Comparison of ENCODE assay signal across 8 cellular contexts in genomic region chr4:6180841-6181631, GRCh38. TPM values are rescaled to one million over a fixed set of nuclear protein-coding genes. Genes with fewer than 3 reads are reported as not detected.
A peak's percentile ranks its signal among the peaks of the same experiment; 100 is the strongest.
DNase-seq lines count a peak whose midpoint lies in the region; ATAC-seq, FAIRE-seq and TF ChIP-seq lines count a peak whose summit lies in the region.

No MANE protein-coding gene starts in this region.

- no peaks in the 10 kb centered on the region for H3K4me1 ChIP-seq in suprapubic skin

- H3K36me3 ChIP-seq in suprapubic skin, result no peaks in the 10 kb centered on the region

- ATAC-seq in GM18505 (IDR thresholded peaks at IDR 0.05; ENCODE audit: unreplicated experiment) (peak; percentile 89), GM21825 (IDR thresholded peaks at IDR 0.05; ENCODE audit: unreplicated experiment) (peak; percentile 88)

- no peak overlapping the region for H3K27ac ChIP-seq in suprapubic skin

- no peak for TF ChIP-seq EP300 in suprapubic skin (IDR thresholded peaks at IDR 0.05)

- TF ChIP-seq POLR2A in GM18505 (IDR thresholded peaks at IDR 0.05; ENCODE audit: borderline replicate concordance, extremely low read depth, insufficient read depth, insufficient read length) (peak; percentile 46), suprapubic skin (IDR thresholded peaks at IDR 0.05) (no peak)

- DNase-seq in NCI-H69 (lab: John Stamatoyannopoulos, UW), result peak; percentile 6
- DNase-seq in effector CD4-positive, alpha-beta T cell, result peak; percentile 17
- no peak for DNase-seq in middle frontal gyrus (ENCODE audit: extremely low spot score, low spot score)
- no peak for DNase-seq in GM19238 (ENCODE audit: insufficient read length, low spot score)
- DNase-seq in suprapubic skin (ENCODE audit: low spot score in 2 of 2), result no peak
- DNase-seq in frontal cortex (ENCODE audit: low spot score in 2 of 2), result no peak

- H3K27me3 ChIP-seq in suprapubic skin, result peaks cover 11% of the 10 kb centered on the region

- WGBS in suprapubic skin, result 53% methylated on average over 7 of the region's 7 CpGs

- peaks cover 5% of the 10 kb centered on the region for H3K9me3 ChIP-seq in suprapubic skin

- no peak for TF ChIP-seq CTCF in suprapubic skin (IDR thresholded peaks at IDR 0.05)

- FAIRE-seq in frontal cortex (lab: Jason Lieb, UNC), result no peak

- H3K4me3 ChIP-seq in suprapubic skin, result no peak overlapping the region

RNA-seq across cellular contexts. Expression of gene JAKMIP1, which starts 19.3 kb away (rescaled TPM):
- total RNA-seq in suprapubic skin (under 1 TPM in 1 of 4 donors, not detected in 3; 0.24 TPM), frontal cortex (28.9 TPM)

Comparison
In these comparisons a context has a peak if more than half of its experiments do, and no peak if none do; other contexts are left out.
1. DNase-seq: peak in NCI-H69 (single experiment) and effector CD4-positive, alpha-beta T cell (single experiment); none in middle frontal gyrus (single experiment), GM19238 (single experiment), suprapubic skin (0 of 2) and frontal cortex (0 of 2).
2. RNA of gene JAKMIP1, which starts 19.3 kb away (total RNA-seq): 28.9 TPM in frontal cortex (single experiment); 0.24 TPM in suprapubic skin; every median in the first group is over 10 times any median in the second.